Comparison of ENCODE assay signal across 27 cellular contexts in genomic region chr5:154334406-154335041, GRCh38.
DNase-seq lines count a peak whose midpoint lies in the region; ATAC-seq, FAIRE-seq and TF ChIP-seq lines count a peak whose summit lies in the region.
"Had no signal": no experiment of that assay in that cellular context is flagged by ENCODE, and none has a peak within 500 bp of the region (broad histone marks: within the 10 kb centered on the region; RNA-seq: fewer than 3 reads in every experiment).

No MANE protein-coding gene starts in this region.

- H3K27me3 Mint-ChIP-seq in activated CD4-positive, alpha-beta T cell treated with anti-CD3 and anti-CD28 coated beads, Interleukin-2, amount 10 ng/mL, durations not matched to agents 7 days and 5 days, result no peaks in the 10 kb centered on the region
- H3K27me3 Mint-ChIP-seq: activated naive CD4-positive, alpha-beta T cell treated with anti-CD3 and anti-CD28 coated beads, Interleukin-2, amount 50 U/mL, for 24 hours; activated T-helper 17 cell treated with anti-CD3 and anti-CD28 coated beads, Interleukin-2, amount 50 U/mL, for 72 hours; CD4-positive, alpha-beta memory T cell; memory B cell; progenitor cell of endocrine pancreas; stimulated activated naive CD8-positive, alpha-beta T cell treated with anti-CD3 and anti-CD28 coated beads, Interleukin-15, Interleukin-2, amounts not matched to agents 100 ng/mL and 50 ng/mL, for 24 hours had no signal

- no peaks in the 10 kb centered on the region for H3K4me1 Mint-ChIP-seq in activated CD4-positive, alpha-beta T cell treated with anti-CD3 and anti-CD28 coated beads, Interleukin-2, amount 10 ng/mL, durations not matched to agents 7 days and 5 days
- H3K4me1 Mint-ChIP-seq: activated naive CD4-positive, alpha-beta T cell treated with anti-CD3 and anti-CD28 coated beads, Interleukin-2, amount 50 U/mL, for 24 hours; activated T-helper 17 cell treated with anti-CD3 and anti-CD28 coated beads, Interleukin-2, amount 50 U/mL, for 72 hours had no signal

- DNase-seq in HepG2 (ENCODE audit: low spot score) (peak; percentile 17), right lobe of liver (no peak), coronary artery (ENCODE audit: low spot score) (peak; percentile 41), left colon (no peak), activated gamma-delta T cell treated with Interleukin-2 at 50 U/mL for 16 hours (no peak), HuH-7 (ENCODE audit: low spot score) (no peak)
- DNase-seq in activated CD4-positive, alpha-beta T cell treated with anti-CD3 and anti-CD28 coated beads, Interleukin-2, amount 10 ng/mL, durations not matched to agents 7 days and 5 days, result no peak
- DNase-seq: activated CD4-positive, alpha-beta T cell treated with anti-CD3 and anti-CD28 coated beads, Interleukin-2, amount 50 U/mL, for 4 hours; activated CD4-positive, CD25-positive, alpha-beta regulatory T cell; activated CD8-positive, alpha-beta memory T cell treated with anti-CD3 and anti-CD28 coated beads, Interleukin-2, amount 50 U/mL, for 48 hours; CD4-positive, alpha-beta memory T cell; central memory CD4-positive, alpha-beta T cell; dorsolateral prefrontal cortex; GOT3; NCI-H1105; NCI-H1930; T-helper 1 cell had no signal

- no peak overlapping the region for H2AFZ ChIP-seq in HepG2 (ENCODE audit: low read length)

- 86% methylated on average over 6 of the region's 6 CpGs for WGBS in HepG2 (ENCODE audit: low lambda C conversion rate)
- 75% methylated on average over 6 of the region's 6 CpGs for WGBS in right lobe of liver (ENCODE audit: insufficient coverage, low coverage, low lambda C conversion rate, missing lambda C conversion rate)

- no peak for FAIRE-seq in HepG2 (lab: Jason Lieb, UNC)
- FAIRE-seq: A549, GM12891, RCC 7860 had no signal

- TF ChIP-seq CTCF in HepG2 (CRISPR knock-in tag; IDR thresholded peaks at IDR 0.05), result no peak
- no peak for TF ChIP-seq CTCF in right lobe of liver (IDR thresholded peaks at IDR 0.05)
- no peak for TF ChIP-seq CTCF in coronary artery (IDR thresholded peaks at IDR 0.05)

- H3K9me3 Mint-ChIP-seq in activated CD4-positive, alpha-beta T cell treated with anti-CD3 and anti-CD28 coated beads, Interleukin-2, amount 10 ng/mL, durations not matched to agents 7 days and 5 days, result no peaks in the 10 kb centered on the region
- H3K9me3 Mint-ChIP-seq: activated naive CD4-positive, alpha-beta T cell treated with anti-CD3 and anti-CD28 coated beads, Interleukin-2, amount 50 U/mL, for 24 hours; activated T-helper 17 cell treated with anti-CD3 and anti-CD28 coated beads, Interleukin-2, amount 50 U/mL, for 72 hours; CD4-positive, alpha-beta memory T cell; memory B cell; stimulated activated naive CD8-positive, alpha-beta T cell treated with anti-CD3 and anti-CD28 coated beads, Interleukin-15, Interleukin-2, amounts not matched to agents 100 ng/mL and 50 ng/mL, for 24 hours had no signal

- H3K9me3 ChIP-seq in HepG2 (ENCODE audit: low read length), result no peaks in the 10 kb centered on the region
- no peaks in the 10 kb centered on the region for H3K9me3 ChIP-seq in right lobe of liver
- H3K9me3 ChIP-seq: A549, vagina had no signal

- H3K79me2 ChIP-seq in HepG2 (ENCODE audit: insufficient read depth, low read length), result no peaks in the 10 kb centered on the region

- POLR2A ChIA-PET in HepG2 (lab: Yijun Ruan, JAX), result no interaction called here
- POLR2A ChIA-PET in activated CD4-positive, alpha-beta T cell treated with anti-CD3 and anti-CD28 coated beads, Interleukin-2, amount 10 ng/mL, durations not matched to agents 7 days and 5 days (lab: Charles Lee), result interaction anchor here (0.6 kb wide), 1 partner anchor 145 kb away, joined by 3 read pairs; no protein-coding TSS in a partner anchor

- peaks cover 31% of the 10 kb centered on the region for H3K36me3 Mint-ChIP-seq in activated CD4-positive, alpha-beta T cell treated with anti-CD3 and anti-CD28 coated beads, Interleukin-2, amount 10 ng/mL, durations not matched to agents 7 days and 5 days (ENCODE audit: low read depth)

- H4K20me1 ChIP-seq in HepG2 (ENCODE audit: insufficient read depth, low read length), result no peaks in the 10 kb centered on the region

- H3K9ac ChIP-seq in HepG2 (ENCODE audit: insufficient read depth, low read depth, low read length), result no peak overlapping the region

- TF ChIP-seq EP300 in HepG2 (IDR thresholded peaks at IDR 0.05; ENCODE audit: low read depth in 2 of 2, low read length in 2 of 2) (no peak), HepG2 (CRISPR knock-in tag; IDR thresholded peaks at IDR 0.05; ENCODE audit: borderline replicate concordance) (no peak)

- ATAC-seq in HepG2 (peak; percentile 69), right lobe of liver (no peak), left colon (peak; percentile 9), GM18870 (IDR thresholded peaks at IDR 0.05; ENCODE audit: unreplicated experiment) (no peak)
- ATAC-seq: A549; activated T-helper 17 cell treated with anti-CD3 and anti-CD28 coated beads, Interleukin-2, amount 50 U/mL, for 72 hours had no signal

- no peak overlapping the region for H3K4me3 Mint-ChIP-seq in activated CD4-positive, alpha-beta T cell treated with anti-CD3 and anti-CD28 coated beads, Interleukin-2, amount 10 ng/mL, durations not matched to agents 7 days and 5 days
- H3K4me3 Mint-ChIP-seq: activated naive CD4-positive, alpha-beta T cell treated with anti-CD3 and anti-CD28 coated beads, Interleukin-2, amount 50 U/mL, for 24 hours; activated T-helper 17 cell treated with anti-CD3 and anti-CD28 coated beads, Interleukin-2, amount 50 U/mL, for 72 hours; CD4-positive, alpha-beta memory T cell; memory B cell; stimulated activated naive CD8-positive, alpha-beta T cell treated with anti-CD3 and anti-CD28 coated beads, Interleukin-15, Interleukin-2, amounts not matched to agents 100 ng/mL and 50 ng/mL, for 24 hours had no signal

- CTCF ChIA-PET in HepG2 (lab: Yijun Ruan, JAX; ENCODE audit: low intra/inter-chr PET ratio, low total read pairs), result no interaction called here
- CTCF ChIA-PET in activated CD4-positive, alpha-beta T cell treated with anti-CD3 and anti-CD28 coated beads, Interleukin-2, amount 10 ng/mL, durations not matched to agents 7 days and 5 days (lab: Charles Lee), result interaction anchor here (1.2 to 1.5 kb wide), 2 partner anchors 10 to 14 kb away, joined by 3 read pairs; no protein-coding TSS in a partner anchor

- no peaks in the 10 kb centered on the region for H3K27me3 ChIP-seq in HepG2 (ENCODE audit: control insufficient read depth in 1 of 2, insufficient read depth in 2 of 2, low read length in 2 of 2)
- no peaks in the 10 kb centered on the region for H3K27me3 ChIP-seq in right lobe of liver
- H3K27me3 ChIP-seq: dorsolateral prefrontal cortex, vagina had no signal

- H3K27ac Mint-ChIP-seq in activated CD4-positive, alpha-beta T cell treated with anti-CD3 and anti-CD28 coated beads, Interleukin-2, amount 10 ng/mL, durations not matched to agents 7 days and 5 days, result no peak overlapping the region
- H3K27ac Mint-ChIP-seq: activated naive CD4-positive, alpha-beta T cell treated with anti-CD3 and anti-CD28 coated beads, Interleukin-2, amount 50 U/mL, for 24 hours; activated T-helper 17 cell treated with anti-CD3 and anti-CD28 coated beads, Interleukin-2, amount 50 U/mL, for 72 hours; memory B cell; progenitor cell of endocrine pancreas; stimulated activated naive CD8-positive, alpha-beta T cell treated with anti-CD3 and anti-CD28 coated beads, Interleukin-15, Interleukin-2, amounts not matched to agents 100 ng/mL and 50 ng/mL, for 24 hours had no signal

- no peak overlapping the region for H3K27ac ChIP-seq in HepG2 (ENCODE audit: extremely low read length, insufficient read depth, low read length)
- H3K27ac ChIP-seq in right lobe of liver, result no peak overlapping the region
- H3K27ac ChIP-seq in coronary artery, result peak overlapping the region in 1 of 2 donors; percentile 11
- H3K27ac ChIP-seq: A549, vagina had no signal

- no peak overlapping the region for H3K4me2 ChIP-seq in HepG2 (ENCODE audit: low read depth, low read length)
- H3K4me2 ChIP-seq: A549 had no signal

- intact Hi-C loops in HepG2 (cut with micrococcal nuclease; ENCODE audit: unreplicated experiment), result loop anchor here (10.0 kb wide), 1 partner anchor 70 kb away; no protein-coding TSS in a partner anchor
- intact Hi-C loops in right lobe of liver (cut with DNase I), result no loop called here
- intact Hi-C loops in left colon (cut with DNase I, micrococcal nuclease), result no loop called here

- in situ Hi-C loops in HepG2 (cut with HindIII; ENCODE audit: extremely low pct_ligation_motif_present, low pct_unique_long_range_greater_than_20kb), result no loop called here

- H3K4me3 ChIP-seq in HepG2 (replicated peaks in 1 of 3; ENCODE audit: insufficient read depth in 1 of 3, low read depth in 2 of 3, low read length in 3 of 3) (no peak overlapping the region), right lobe of liver (no peak overlapping the region), coronary artery (no peak overlapping the region)
- H3K4me3 ChIP-seq: A549, dorsolateral prefrontal cortex, vagina had no signal

- TF ChIP-seq RAD21 in HepG2 (CRISPR knock-in tag; IDR thresholded peaks at IDR 0.05), result no peak

- H3K36me3 ChIP-seq in HepG2 (replicated peaks in 1 of 2; ENCODE audit: control insufficient read depth in 1 of 2, insufficient read depth in 2 of 2, low read length in 2 of 2) (no peaks in the 10 kb centered on the region; a peak in 1 of 5 replicates), right lobe of liver (no peaks in the 10 kb centered on the region)
- H3K36me3 ChIP-seq: vagina had no signal

- no TSS peak for BruUV-seq in HepG2 (replicated peaks; lab: Mats Ljungman, UMichigan)

- H3K4me1 ChIP-seq in HepG2 (ENCODE audit: insufficient read depth, low read length) (peaks cover 11% of the 10 kb centered on the region; the same call in 1 of the 2 replicates), right lobe of liver (no peaks in the 10 kb centered on the region)
- H3K4me1 ChIP-seq: A549, vagina had no signal

- no peak for TF ChIP-seq POLR2A in HepG2 (IDR thresholded peaks at IDR 0.05; ENCODE audit: insufficient read depth in 1 of 2, low read depth in 2 of 2, low read length in 2 of 2)
- no peak for TF ChIP-seq POLR2A in right lobe of liver (IDR thresholded peaks at IDR 0.05)

TF ChIP-seq in HepG2, 621 proteins besides CTCF, POLR2A, EP300 and RAD21 (continues in another document):
- TF ChIP-seq ZNF335 (CRISPR knock-in tag; IDR thresholded peaks at IDR 0.05), result no peak
- TF ChIP-seq ZNF180 (CRISPR knock-in tag; IDR thresholded peaks at IDR 0.05; ENCODE audit: borderline replicate concordance, low read depth), result no peak
- TF ChIP-seq SRSF9 (IDR thresholded peaks at IDR 0.05; ENCODE audit: borderline replicate concordance, insufficient read depth, low read depth, low read length, poor library complexity, severe bottlenecking), result no peak
- no peak for TF ChIP-seq MTA3 (CRISPR knock-in tag; IDR thresholded peaks at IDR 0.05)
- no peak for TF ChIP-seq ZNF615 (CRISPR knock-in tag; IDR thresholded peaks at IDR 0.05; ENCODE audit: borderline replicate concordance)
- TF ChIP-seq STAT5B (CRISPR knock-in tag; IDR thresholded peaks at IDR 0.05), result no peak
- no peak for TF ChIP-seq POLR2AphosphoS5 (IDR thresholded peaks at IDR 0.05; ENCODE audit: low read depth, low read length)
- no peak for TF ChIP-seq ZFP1 (CRISPR knock-in tag; IDR thresholded peaks at IDR 0.05)
- no peak for TF ChIP-seq TCF7L2 (IDR thresholded peaks at IDR 0.05; ENCODE audit: low read depth, low read length)

Comparison
In these comparisons a context has a peak if more than half of its experiments do, and no peak if none do; other contexts are left out.
1. ATAC-seq: peak in HepG2 (single experiment) and left colon (single experiment); none in right lobe of liver (0 of 4) and GM18870 (single experiment).
2. DNase-seq: peak in HepG2 (single experiment) and coronary artery (single experiment); none in right lobe of liver (0 of 3), left colon (0 of 2), activated gamma-delta T cell treated with Interleukin-2 at 50 U/mL for 16 hours (single experiment), activated CD4-positive, alpha-beta T cell treated with anti-CD3 and anti-CD28 coated beads, Interleukin-2, amount 10 ng/mL, durations not matched to agents 7 days and 5 days (single experiment) and HuH-7 (single experiment).